In genomic region chr4:2266181-2266580, GRCh38 we compare ENCODE assay signal across 10 cellular contexts. TPM values are rescaled to one million over a fixed set of nuclear protein-coding genes. Genes with fewer than 3 reads are reported as not detected.
DNase-seq lines count a peak whose midpoint lies in the region; ATAC-seq and TF ChIP-seq lines count a peak whose summit lies in the region.
"Had no signal": no experiment of that assay in that cellular context is flagged by ENCODE, and none has a peak within 500 bp of the region (broad histone marks: within the 10 kb centered on the region; RNA-seq: fewer than 3 reads in every experiment).

No MANE protein-coding gene starts in this region.

- H3K9me3 ChIP-seq in T-helper 17 cell (ENCODE audit: control insufficient read depth, low read length, poor library complexity, severe bottlenecking) (no peaks in the 10 kb centered on the region), fibroblast of lung (ENCODE audit: control insufficient read depth, insufficient read depth, low read depth, low read length) (no peaks in the 10 kb centered on the region), muscle layer of colon (ENCODE audit: low read length) (no peaks in the 10 kb centered on the region), tibial nerve (no peaks in the 10 kb centered on the region)

- no peak for TF ChIP-seq CTCF in fibroblast of lung (conservative IDR thresholded peaks at IDR 0.05 in 1 of 2, IDR thresholded peaks at IDR 0.05 in 1 of 2; ENCODE audit: low read depth in 1 of 2, low read length in 2 of 2)
- no peak for TF ChIP-seq CTCF in tibial nerve (IDR thresholded peaks at IDR 0.05)

- peak overlapping the region; percentile 89 for H3K27ac Mint-ChIP-seq in T-helper 17 cell

- no peak for TF ChIP-seq POLR2A in tibial nerve (IDR thresholded peaks at IDR 0.05)

- H3K4me1 ChIP-seq in fibroblast of lung (ENCODE audit: control insufficient read depth, extremely low read depth, insufficient read depth, low read length) (peaks cover 8% of the 10 kb centered on the region), muscle layer of colon (ENCODE audit: insufficient read depth, low read length) (peaks cover 30% of the 10 kb centered on the region), tibial nerve (peaks cover 0 to 45% (median 24%) of the 10 kb centered on the region in 4 donors)

- ATAC-seq in T-helper 17 cell (no peak), HG03097 (IDR thresholded peaks at IDR 0.05; ENCODE audit: low FRiP score, unreplicated experiment) (no peak), HG02885 (IDR thresholded peaks at IDR 0.05; ENCODE audit: poor library complexity, unreplicated experiment) (no peak)

- no peaks in the 10 kb centered on the region for H3K4me1 Mint-ChIP-seq in T-helper 17 cell

- H3K4me2 ChIP-seq in fibroblast of lung (ENCODE audit: extremely low read depth, insufficient read depth, low read length), result peak overlapping the region; percentile 23

- no peak overlapping the region for H3K4me3 Mint-ChIP-seq in T-helper 17 cell

- no peak overlapping the region for H2AFZ ChIP-seq in fibroblast of lung (ENCODE audit: low read length)

- no peaks in the 10 kb centered on the region for H3K36me3 Mint-ChIP-seq in T-helper 17 cell (ENCODE audit: low read depth)

- H3K27me3 ChIP-seq in fibroblast of lung (ENCODE audit: control insufficient read depth, insufficient read depth, low read length) (no peaks in the 10 kb centered on the region), muscle layer of colon (ENCODE audit: control insufficient read depth in 1 of 2, insufficient read depth in 2 of 2, low read length in 2 of 2) (no peaks in the 10 kb centered on the region), tibial nerve (no peaks in the 10 kb centered on the region)

- TF ChIP-seq EP300 in tibial nerve (IDR thresholded peaks at IDR 0.05), result no peak

- no peaks in the 10 kb centered on the region for H4K20me1 ChIP-seq in fibroblast of lung (ENCODE audit: control insufficient read depth, extremely low read depth, insufficient read depth, low read length)

- no peak overlapping the region for H3K9ac ChIP-seq in fibroblast of lung (ENCODE audit: insufficient read depth, low read length)
- H3K9ac ChIP-seq in muscle layer of colon (ENCODE audit: low read length), result peak overlapping the region; percentile 25

- DNase-seq in T-helper 17 cell, result no peak
- DNase-seq in fibroblast of lung (ENCODE audit: low read depth in 2 of 2), result peak; percentile 40 to 54
- DNase-seq in tibial nerve (ENCODE audit: low spot score in 2 of 2), result peak; percentile 38 to 48
- no peak for DNase-seq in UCSD-AML1 (lab: John Stamatoyannopoulos, UW; ENCODE audit: unreplicated experiment)
- DNase-seq in NCI-H2029 treated with DMSO at 0.1 percent for 48 hours (lab: John Stamatoyannopoulos, UW), result no peak
- DNase-seq: activated CD8-positive, alpha-beta memory T cell treated with anti-CD3 and anti-CD28 coated beads for 24 hours; KBM-7 had no signal

- no peaks in the 10 kb centered on the region for H3K27me3 Mint-ChIP-seq in T-helper 17 cell

- H3K36me3 ChIP-seq in fibroblast of lung (ENCODE audit: control insufficient read depth, insufficient read depth, low read length) (no peaks in the 10 kb centered on the region), muscle layer of colon (ENCODE audit: insufficient read depth, low read length) (no peaks in the 10 kb centered on the region), tibial nerve (peaks cover 0 to 16% (median 0%) of the 10 kb centered on the region in 3 donors)

- no peaks in the 10 kb centered on the region for H3K79me2 ChIP-seq in fibroblast of lung (ENCODE audit: control insufficient read depth, insufficient read depth, low read length)

- 13 to 33% methylated on average over 8 of the region's 8 CpGs for WGBS in tibial nerve, 2 donors

- H3K4me3 ChIP-seq in fibroblast of lung (replicated peaks in 1 of 4; ENCODE audit: control extremely low read depth in 1 of 4, insufficient read depth in 1 of 4, low read depth in 3 of 4, low read length in 4 of 4), result no peak overlapping the region
- H3K4me3 ChIP-seq in muscle layer of colon (ENCODE audit: low read depth in 1 of 2, low read length in 2 of 2), result no peak overlapping the region
- no peak overlapping the region for H3K4me3 ChIP-seq in tibial nerve

- H3K27ac ChIP-seq in fibroblast of lung (ENCODE audit: insufficient read depth, low read length) (peak overlapping the region; percentile 16), muscle layer of colon (ENCODE audit: low read depth, low read length) (peak overlapping the region; percentile 6), tibial nerve (peak overlapping the region; percentile 32 to 70 (median 61))

RNA-seq across cellular contexts. Expression of gene MXD4, which starts 4.3 kb away (rescaled TPM):
- total RNA-seq in T-helper 17 cell, result 100 to 1,000 TPM in 1 of 2 donors, 10 to 100 TPM in 1; 81.4 to 100 TPM
- total RNA-seq in fibroblast of lung, result 26.7 and 42.1 TPM in 2 replicates
- 22.1 and 25.4 TPM in 2 replicates for polyA plus RNA-seq in fibroblast of lung
- polyA plus RNA-seq in fibroblast of lung (2012), result 38.6 and 46.9 TPM in 2 replicates
- polyA minus RNA-seq in fibroblast of lung (ENCODE audit: low replicate concordance), result 40.3 and 59.0 TPM in 2 replicates
- 10 to 100 TPM; 62.4 to 77.1 (median 62.9) TPM for total RNA-seq in tibial nerve

RNA-seq across cellular contexts. Expression of gene HAUS3, which starts 24.3 kb away (rescaled TPM):
- total RNA-seq in T-helper 17 cell (10 to 100 TPM; 78.5 to 94.5 TPM), fibroblast of lung (5.3 and 5.6 TPM in 2 replicates), tibial nerve (10 to 100 TPM in 3 of 4 donors, 1 to 10 TPM in 1; 9.6 to 20.1 (median 17.5) TPM)
- 5.3 and 5.9 TPM in 2 replicates for polyA plus RNA-seq in fibroblast of lung
- polyA plus RNA-seq in fibroblast of lung (2012), result 4.7 and 5.3 TPM in 2 replicates
- 1.0 and 1.6 TPM in 2 replicates for polyA minus RNA-seq in fibroblast of lung (ENCODE audit: low replicate concordance)

RNA-seq across cellular contexts. Expression of gene POLN, which starts 24.3 kb away (rescaled TPM):
- total RNA-seq in T-helper 17 cell (1 to 10 TPM; 2.8 to 3.9 TPM), fibroblast of lung (4.9 and 5.6 TPM in 2 replicates), tibial nerve (1 to 10 TPM; 3.3 to 9.6 (median 5.5) TPM)
- polyA plus RNA-seq in fibroblast of lung, result 0.58 and 1.2 TPM in 2 replicates
- polyA plus RNA-seq in fibroblast of lung (2012), result 0.50 and 0.69 TPM in 2 replicates
- polyA minus RNA-seq in fibroblast of lung (ENCODE audit: low replicate concordance), result 0.51 and 0.85 TPM in 2 replicates

Comparison
In these comparisons a context has a peak if more than half of its experiments do, and no peak if none do; other contexts are left out.
1. DNase-seq: peak in fibroblast of lung (2 of 2) and tibial nerve (2 of 2); none in T-helper 17 cell (0 of 3), UCSD-AML1 (single experiment) and NCI-H2029 treated with DMSO at 0.1 percent for 48 hours (single experiment).
2. H3K27ac ChIP-seq: peak in every context shown above with its lines; median percentile 61 in tibial nerve; 16 in fibroblast of lung; 6 in muscle layer of colon.